ENCODE assay signal across 8 cellular contexts in genomic region chr3:194315965-194316361, GRCh38. TPM values are rescaled to one million over a fixed set of nuclear protein-coding genes. Genes with fewer than 3 reads are reported as not detected.
DNase-seq lines count a peak whose midpoint lies in the region; ATAC-seq and TF ChIP-seq lines count a peak whose summit lies in the region.

No MANE protein-coding gene starts in this region.

- ATAC-seq in GM21529 (IDR thresholded peaks at IDR 0.05; ENCODE audit: unreplicated experiment): peak; percentile 27
- ATAC-seq in esophagus mucosa: peak; percentile 20
- ATAC-seq in sciatic nerve: peak; percentile 12

- TF ChIP-seq CTCF in CD14-positive monocyte (IDR thresholded peaks at IDR 0.05) (peak; percentile 67), LNCAP (IDR thresholded peaks at IDR 0.05) (0 out of 2 replicates have a peak, but pooled peaks have one; percentile 19)

- peaks cover 55 to 78% (median 59%) of the 10 kb centered on the region in 3 donors for H3K27me3 Mint-ChIP-seq in CD14-positive monocyte (ENCODE audit: low read depth in 3 of 3)

- no peak overlapping the region for H3K27ac Mint-ChIP-seq in CD14-positive monocyte

- peak overlapping the region in 1 of 2 donors; percentile 9 for H3K4me3 Mint-ChIP-seq in CD14-positive monocyte

- DNase-seq in CD14-positive monocyte (ENCODE audit: low spot score) (no peak), sciatic nerve (ENCODE audit: low spot score) (no peak), germinal center (ENCODE audit: low spot score) (no peak), medulla oblongata (ENCODE audit: extremely low spot score) (no peak)
- no peak for DNase-seq in stimulated activated CD4-positive, alpha-beta T cell treated with anti-CD3 and anti-CD28 coated beads, Interleukin-12 subunit alpha, Interleukin-12 subunit beta, amount 100 ng/mL, for 4 hours

- no peaks in the 10 kb centered on the region for H3K36me3 Mint-ChIP-seq in CD14-positive monocyte

- peaks cover 7 to 20% (median 12%) of the 10 kb centered on the region in 7 donors for H3K9me3 Mint-ChIP-seq in CD14-positive monocyte

- H3K4me1 Mint-ChIP-seq in CD14-positive monocyte: peaks cover 8% of the 10 kb centered on the region

- intact Hi-C loops in CD14-positive monocyte (cut with micrococcal nuclease) (loop anchor here (2.0 to 10.0 kb wide), 2 partner anchors 535 to 651 kb away; no protein-coding TSS in a partner anchor), sciatic nerve (cut with DNase I) (loop anchor here (5.0 kb wide), 1 partner anchor 529 kb away; no protein-coding TSS in a partner anchor)

RNA-seq across cellular contexts. Expression of gene CPN2, which starts 35.2 kb away (rescaled TPM):
- polyA plus RNA-seq in CD14-positive monocyte: not detected
- total RNA-seq in esophagus mucosa (not detected), sciatic nerve (not detected)

RNA-seq across cellular contexts. Expression of gene LRRC15, which starts 53.6 kb away (rescaled TPM):
- polyA plus RNA-seq in CD14-positive monocyte: not detected
- total RNA-seq in esophagus mucosa (0.04 TPM), sciatic nerve (0.18 TPM)
